In the genomic region with DNA sequence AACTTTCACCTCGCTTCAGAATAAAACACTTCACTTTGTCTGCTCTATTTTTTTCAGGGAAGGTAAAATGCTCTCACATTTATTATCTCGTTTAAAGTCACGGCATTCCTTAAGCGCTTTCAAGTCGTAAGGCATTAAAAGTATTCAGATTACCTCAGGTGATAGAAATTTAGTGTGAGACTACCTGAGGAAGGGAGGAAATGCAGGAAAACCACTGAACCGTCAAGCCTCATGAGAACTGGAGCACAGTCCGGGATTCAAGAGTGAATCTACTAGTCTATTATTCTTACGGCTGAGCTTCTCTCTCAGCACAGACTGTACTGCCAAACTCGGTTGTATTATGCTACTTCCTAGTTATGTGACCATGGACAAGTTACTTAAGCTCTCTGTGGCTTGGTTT, we compare ENCODE assay signal across 26 cellular contexts. TPM values are rescaled to one million over a fixed set of nuclear protein-coding genes. Genes with fewer than 3 reads are reported as not detected.
DNase-seq lines count a peak whose midpoint lies in the region; ATAC-seq, FAIRE-seq and TF ChIP-seq lines count a peak whose summit lies in the region.
"Had no signal": no experiment of that assay in that cellular context is flagged by ENCODE, and none has a peak within 500 bp of the region (broad histone marks: within the 10 kb centered on the region; RNA-seq: fewer than 3 reads in every experiment).

No MANE protein-coding gene starts in this region.

- peak overlapping the region in 1 of 2 donors; percentile 10 for H3K27ac ChIP-seq in kidney (ENCODE audit: low read depth in 2 of 2, low read length in 2 of 2)
- H3K27ac ChIP-seq in pancreas, result peak overlapping the region in 1 of 4 donors; percentile 29
- H3K27ac ChIP-seq: RWPE1, sigmoid colon had no signal

- FAIRE-seq in RCC 7860 (lab: Jason Lieb, UNC), result peak; percentile 92
- FAIRE-seq in kidney (lab: Jason Lieb, UNC), result peak; percentile 81
- FAIRE-seq in pancreas (lab: Jason Lieb, UNC), result no peak
- FAIRE-seq: colon, GM19239 had no signal

- H3K4me1 ChIP-seq in kidney (ENCODE audit: control insufficient read depth in 1 of 2, insufficient read depth in 1 of 2, low read depth in 1 of 2, low read length in 2 of 2), result peaks cover 0 to 8% of the 10 kb centered on the region in 2 donors
- peaks cover 0 to 4% (median 0%) of the 10 kb centered on the region in 3 donors for H3K4me1 ChIP-seq in pancreas

- intact Hi-C loops in kidney (cut with DNase I), result no loop called here
- intact Hi-C loops in pancreas (cut with DNase I), result no loop called here

- WGBS in pancreas, 2 donors, result 57% methylated on average over 9 of the region's 9 CpGs

- no peak overlapping the region for H3K9ac ChIP-seq in kidney (ENCODE audit: low read length in 2 of 2)

- TF ChIP-seq CTCF in kidney (IDR thresholded peaks at IDR 0.05; ENCODE audit: borderline replicate concordance, extremely low read depth, insufficient read depth) (no peak), pancreas (IDR thresholded peaks at IDR 0.05) (no peak)

- H3K27me3 ChIP-seq in pancreas, result no peaks in the 10 kb centered on the region
- H3K27me3 ChIP-seq: sigmoid colon had no signal

- ATAC-seq in pancreas, result peak; percentile 34 to 54 (median 40)
- ATAC-seq in GM18861 (IDR thresholded peaks at IDR 0.05; ENCODE audit: unreplicated experiment), result no peak
- ATAC-seq: CD8-positive, alpha-beta T cell; esophagus mucosa had no signal

- DNase-seq in ACHN (peak; percentile 76), RCC 7860 (ENCODE audit: low spot score) (peak; percentile 86), kidney (no peak), pancreas (no peak), cortex of kidney (lab: John Stamatoyannopoulos, UW) (no peak), D341Med (ENCODE audit: low spot score) (no peak)
- no peak for DNase-seq in stimulated activated CD4-positive, alpha-beta T cell treated with anti-CD3 and anti-CD28 coated beads, Interleukin-1b, Interleukin-23, amount 100 ng/mL, for 48 hours
- DNase-seq: activated CD4-positive, CD25-positive, alpha-beta regulatory T cell; activated naive CD4-positive, alpha-beta T cell treated with anti-CD3 and anti-CD28 coated beads, Interleukin-2, amount 10 ng/mL, durations not matched to agents 7 days and 5 days; CD8-positive, alpha-beta T cell; DMS53; effector memory CD4-positive, alpha-beta T cell; foreskin fibroblast; H9; immature natural killer cell; NCI-H2081; NCI-H345; NCI-H774; sigmoid colon; stimulated activated naive CD4-positive, alpha-beta T cell; T-helper 1 cell had no signal

- in situ Hi-C loops in ACHN (cut with HindIII; ENCODE audit: low pct_ligation_motif_present, low pct_unique_long_range_greater_than_20kb, low sequenced_read_pairs), result loop anchor here (25.0 kb wide), 1 partner anchor 122 kb away; no protein-coding TSS in a partner anchor

- H3K9me3 ChIP-seq in kidney (ENCODE audit: control insufficient read depth in 1 of 2, low read length in 2 of 2) (no peaks in the 10 kb centered on the region), pancreas (no peaks in the 10 kb centered on the region)
- H3K9me3 ChIP-seq: sigmoid colon had no signal

- H3K4me3 ChIP-seq in kidney (ENCODE audit: low read length in 2 of 2) (no peak overlapping the region), pancreas (no peak overlapping the region)
- H3K4me3 ChIP-seq: sigmoid colon had no signal

- H3K36me3 ChIP-seq in kidney (ENCODE audit: control insufficient read depth in 1 of 2, insufficient read depth in 2 of 2, low read length in 2 of 2) (no peaks in the 10 kb centered on the region), pancreas (no peaks in the 10 kb centered on the region)
- H3K36me3 ChIP-seq: sigmoid colon had no signal

RNA-seq across cellular contexts. Expression of gene PPFIBP1, which starts 8.3 kb away (rescaled TPM):
- total RNA-seq in kidney (175 TPM), pancreas (10 to 100 TPM; 29.8 to 50.3 (median 34.7) TPM)
- polyA plus RNA-seq in kidney (ENCODE audit: insufficient read depth, low read depth, low replicate concordance) (12.7 TPM), pancreas (10 to 100 TPM; 12.1 to 12.5 TPM)

Comparison
In these comparisons a context has a peak if more than half of its experiments do, and no peak if none do; other contexts are left out.
1. DNase-seq: peak in ACHN (single experiment) and RCC 7860 (single experiment); none in kidney (single experiment), pancreas (0 of 6), stimulated activated CD4-positive, alpha-beta T cell treated with anti-CD3 and anti-CD28 coated beads, Interleukin-1b, Interleukin-23, amount 100 ng/mL, for 48 hours (single experiment), cortex of kidney (single experiment) and D341Med (single experiment).